Comparison of ENCODE assay signal across 19 cellular contexts in genomic region chr7:39888171-39888853, GRCh38.
A peak's percentile ranks its signal among the peaks of the same experiment; 100 is the strongest.
DNase-seq lines count a peak whose midpoint lies in the region; ATAC-seq and TF ChIP-seq lines count a peak whose summit lies in the region.
"Had no signal": no experiment of that assay in that cellular context is flagged by ENCODE, and none has a peak within 500 bp of the region (broad histone marks: within the 10 kb centered on the region; RNA-seq: fewer than 3 reads in every experiment).

No MANE protein-coding gene starts in this region.

- H3K4me3 ChIP-seq in esophagus (ENCODE audit: low read depth in 1 of 2, low read length in 2 of 2), result no peak overlapping the region
- H3K4me3 ChIP-seq: GM23248 had no signal

- no peak for TF ChIP-seq CTCF in type B pancreatic cell (conservative IDR thresholded peaks at IDR 0.05)
- no peak for TF ChIP-seq CTCF in omental fat pad (IDR thresholded peaks at IDR 0.05)

- peak overlapping the region; percentile 91 for H3K27ac Mint-ChIP-seq in type B pancreatic cell
- no peak overlapping the region for H3K27ac Mint-ChIP-seq in stimulated activated effector memory CD8-positive, alpha-beta T cell treated with anti-CD3 and anti-CD28 coated beads, Interleukin-12 subunit alpha, Interleukin-12 subunit beta, amount 100 ng/mL, for 72 hours

- no peaks in the 10 kb centered on the region for H3K27me3 ChIP-seq in esophagus (ENCODE audit: control insufficient read depth in 1 of 2, insufficient read depth in 2 of 2, low read length in 2 of 2)

- H3K4me1 Mint-ChIP-seq in type B pancreatic cell (ENCODE audit: unreplicated experiment), result peaks cover 7% of the 10 kb centered on the region
- H3K4me1 Mint-ChIP-seq in stimulated activated effector memory CD8-positive, alpha-beta T cell treated with anti-CD3 and anti-CD28 coated beads, Interleukin-12 subunit alpha, Interleukin-12 subunit beta, amount 100 ng/mL, for 72 hours, result no peaks in the 10 kb centered on the region

- H3K4me3 Mint-ChIP-seq in type B pancreatic cell, result no peak overlapping the region
- H3K4me3 Mint-ChIP-seq in stimulated activated effector memory CD8-positive, alpha-beta T cell treated with anti-CD3 and anti-CD28 coated beads, Interleukin-12 subunit alpha, Interleukin-12 subunit beta, amount 100 ng/mL, for 72 hours, result no peak overlapping the region

- no peak for ATAC-seq in omental fat pad (ENCODE audit: low FRiP score)
- ATAC-seq in stimulated activated effector memory CD8-positive, alpha-beta T cell treated with anti-CD3 and anti-CD28 coated beads, Interleukin-12 subunit alpha, Interleukin-12 subunit beta, amount 100 ng/mL, for 72 hours, result no peak

- no peaks in the 10 kb centered on the region for H3K9me3 ChIP-seq in esophagus (ENCODE audit: control insufficient read depth in 2 of 2, insufficient read depth in 1 of 2, low read depth in 1 of 2, low read length in 1 of 2)
- H3K9me3 ChIP-seq: SK-N-SH had no signal

- H3K36me3 ChIP-seq in esophagus (ENCODE audit: control insufficient read depth in 2 of 2, insufficient read depth in 2 of 2, low read length in 1 of 2), result no peaks in the 10 kb centered on the region

- H3K36me3 Mint-ChIP-seq in type B pancreatic cell, result no peaks in the 10 kb centered on the region
- no peaks in the 10 kb centered on the region for H3K36me3 Mint-ChIP-seq in stimulated activated effector memory CD8-positive, alpha-beta T cell treated with anti-CD3 and anti-CD28 coated beads, Interleukin-12 subunit alpha, Interleukin-12 subunit beta, amount 100 ng/mL, for 72 hours

- DNase-seq in MV-4-11 (lab: John Stamatoyannopoulos, UW) (peak; percentile 14), SK-MEL-5 (ENCODE audit: low read depth, low spot score) (peak; percentile 22), type B pancreatic cell (ENCODE audit: extremely low spot score, unreplicated experiment) (no peak), omental fat pad (ENCODE audit: low spot score) (no peak), HK-2 (ENCODE audit: unreplicated experiment) (no peak), DMS153 (lab: John Stamatoyannopoulos, UW) (no peak)
- DNase-seq in stimulated activated effector memory CD8-positive, alpha-beta T cell treated with anti-CD3 and anti-CD28 coated beads, Interleukin-12 subunit alpha, Interleukin-12 subunit beta, amount 100 ng/mL, for 72 hours (ENCODE audit: low spot score in 2 of 2), result no peak
- DNase-seq: ACHN, C1 segment of cervical spinal cord, DND-41, GM23248, HCEC 1CT, NCI-H1417 treated with DMSO at 0.1 percent for 48 hours, NCI-H187 treated with DMSO at 0.1 percent for 48 hours, NCI-H2227 treated with DMSO at 0.1 percent for 48 hours, NCI-H524, SK-N-SH, T-helper 1 cell had no signal

- peaks cover 0 to 3% of the 10 kb centered on the region in 2 donors for H3K4me1 ChIP-seq in esophagus (ENCODE audit: control insufficient read depth in 2 of 2, insufficient read depth in 2 of 2, low read length in 1 of 2)

- H3K9me3 Mint-ChIP-seq in type B pancreatic cell, result no peaks in the 10 kb centered on the region
- no peaks in the 10 kb centered on the region for H3K9me3 Mint-ChIP-seq in stimulated activated effector memory CD8-positive, alpha-beta T cell treated with anti-CD3 and anti-CD28 coated beads, Interleukin-12 subunit alpha, Interleukin-12 subunit beta, amount 100 ng/mL, for 72 hours

- peak overlapping the region; percentile 27 to 40 for H3K27ac ChIP-seq in esophagus (ENCODE audit: low read depth in 2 of 2, low read length in 1 of 2)
- H3K27ac ChIP-seq: GM23248 had no signal

- in situ Hi-C loops in SK-MEL-5 (cut with HindIII; ENCODE audit: low pct_unique_long_range_greater_than_20kb, low sequenced_read_pairs), result loop anchor here (25.0 kb wide), 2 partner anchors 99 to 174 kb away; no protein-coding TSS in a partner anchor

- 71 to 79% methylated on average over 3 of the region's 3 CpGs for WGBS in esophagus, 2 donors

- no peaks in the 10 kb centered on the region for H3K27me3 Mint-ChIP-seq in type B pancreatic cell

Comparison
In these comparisons a context has a peak if more than half of its experiments do, and no peak if none do; other contexts are left out.
1. DNase-seq: peak in MV-4-11 (single experiment) and SK-MEL-5 (single experiment); none in type B pancreatic cell (single experiment), omental fat pad (single experiment), stimulated activated effector memory CD8-positive, alpha-beta T cell treated with anti-CD3 and anti-CD28 coated beads, Interleukin-12 subunit alpha, Interleukin-12 subunit beta, amount 100 ng/mL, for 72 hours (0 of 2), HK-2 (single experiment) and DMS153 (single experiment).